Comparison of ENCODE assay signal across 1 cellular context in genomic region chr10:51079331-51079730, GRCh38.
A peak's percentile ranks its signal among the peaks of the same experiment; 100 is the strongest.
TF ChIP-seq lines count a peak whose summit lies in the region.

No MANE protein-coding gene starts in this region.

TF ChIP-seq in HEK293, 187 proteins besides CTCF, POLR2A, EP300 and RAD21 (continued from another document):
- TF ChIP-seq, protein P1, sequence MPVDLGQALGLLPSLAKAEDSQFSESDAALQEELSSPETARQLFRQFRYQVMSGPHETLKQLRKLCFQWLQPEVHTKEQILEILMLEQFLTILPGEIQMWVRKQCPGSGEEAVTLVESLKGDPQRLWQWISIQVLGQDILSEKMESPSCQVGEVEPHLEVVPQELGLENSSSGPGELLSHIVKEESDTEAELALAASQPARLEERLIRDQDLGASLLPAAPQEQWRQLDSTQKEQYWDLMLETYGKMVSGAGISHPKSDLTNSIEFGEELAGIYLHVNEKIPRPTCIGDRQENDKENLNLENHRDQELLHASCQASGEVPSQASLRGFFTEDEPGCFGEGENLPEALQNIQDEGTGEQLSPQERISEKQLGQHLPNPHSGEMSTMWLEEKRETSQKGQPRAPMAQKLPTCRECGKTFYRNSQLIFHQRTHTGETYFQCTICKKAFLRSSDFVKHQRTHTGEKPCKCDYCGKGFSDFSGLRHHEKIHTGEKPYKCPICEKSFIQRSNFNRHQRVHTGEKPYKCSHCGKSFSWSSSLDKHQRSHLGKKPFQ (tag by site-specific recombination; IDR thresholded peaks at IDR 0.05), result peak; percentile 84
- TF ChIP-seq ZNF10 (tag by site-specific recombination; IDR thresholded peaks at IDR 0.05), result no peak
